19 cellular contexts compared by ENCODE assay signal in the genomic region with DNA sequence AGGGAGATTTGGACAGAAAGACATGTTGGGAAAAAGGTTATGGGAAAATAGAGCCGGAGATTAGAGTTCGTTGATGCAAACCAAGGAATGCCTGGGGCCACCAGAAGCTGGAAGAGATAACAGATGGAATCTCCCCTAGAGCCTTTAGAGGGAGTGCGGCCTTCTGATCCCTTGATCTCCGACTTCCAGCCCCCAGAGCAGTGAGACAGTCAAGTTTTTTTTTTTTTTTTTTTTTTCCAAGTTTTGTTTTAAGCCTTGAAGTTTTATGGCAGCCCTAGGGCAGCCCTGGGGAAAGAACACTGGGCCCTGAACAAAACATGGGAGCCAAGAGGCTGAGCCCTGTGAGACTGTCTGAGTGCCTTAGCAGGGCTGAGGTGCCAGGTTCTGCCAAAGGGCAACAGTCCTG. TPM values are rescaled to one million over a fixed set of nuclear protein-coding genes. Genes with fewer than 3 reads are reported as not detected.
DNase-seq lines count a peak whose midpoint lies in the region; ATAC-seq, FAIRE-seq and TF ChIP-seq lines count a peak whose summit lies in the region.
"Had no signal": no experiment of that assay in that cellular context is flagged by ENCODE, and none has a peak within 500 bp of the region (broad histone marks: within the 10 kb centered on the region; RNA-seq: fewer than 3 reads in every experiment).

No MANE protein-coding gene starts in this region.

- no peak overlapping the region for H3K27ac ChIP-seq in naive thymus-derived CD4-positive, alpha-beta T cell (ENCODE audit: low read depth, low read length)
- H3K27ac ChIP-seq: lower lobe of right lung, pancreas, PC-9 had no signal

- peak overlapping the region; percentile 13 for H3K27ac Mint-ChIP-seq in stimulated activated naive CD8-positive, alpha-beta T cell treated with anti-CD3 and anti-CD28 coated beads, Interleukin-15, Interleukin-2, amounts not matched to agents 100 ng/mL and 50 ng/mL, for 24 hours
- H3K27ac Mint-ChIP-seq in glutamatergic neuron (ENCODE audit: unreplicated experiment), result peak overlapping the region; percentile 0
- H3K27ac Mint-ChIP-seq in naive thymus-derived CD4-positive, alpha-beta T cell, result peak overlapping the region in 7 of 9 donors; percentile 8 to 88 (median 58)
- H3K27ac Mint-ChIP-seq: brain, HFFc6 had no signal

- H3K27me3 Mint-ChIP-seq in stimulated activated naive CD8-positive, alpha-beta T cell treated with anti-CD3 and anti-CD28 coated beads, Interleukin-15, Interleukin-2, amounts not matched to agents 100 ng/mL and 50 ng/mL, for 24 hours, result no peaks in the 10 kb centered on the region
- no peaks in the 10 kb centered on the region for H3K27me3 Mint-ChIP-seq in glutamatergic neuron (ENCODE audit: unreplicated experiment)
- H3K27me3 Mint-ChIP-seq in naive thymus-derived CD4-positive, alpha-beta T cell, result no peaks in the 10 kb centered on the region
- H3K27me3 Mint-ChIP-seq: brain had no signal

- peaks cover 0 to 4% (median 4%) of the 10 kb centered on the region in 3 experiments for H3K9me3 ChIP-seq in naive thymus-derived CD4-positive, alpha-beta T cell (ENCODE audit: control insufficient read depth in 2 of 3, low read length in 3 of 3)
- H3K9me3 ChIP-seq: lower lobe of right lung, pancreas had no signal

- peaks cover 0 to 15% (median 3%) of the 10 kb centered on the region in 3 experiments for H3K36me3 ChIP-seq in naive thymus-derived CD4-positive, alpha-beta T cell (ENCODE audit: control insufficient read depth in 2 of 3, insufficient read depth in 3 of 3, low read length in 3 of 3)
- H3K36me3 ChIP-seq: lower lobe of right lung, pancreas had no signal

- intact Hi-C loops in naive thymus-derived CD4-positive, alpha-beta T cell (cut with micrococcal nuclease), result no loop called here

- no peak overlapping the region for H3K4me3 Mint-ChIP-seq in stimulated activated naive CD8-positive, alpha-beta T cell treated with anti-CD3 and anti-CD28 coated beads, Interleukin-15, Interleukin-2, amounts not matched to agents 100 ng/mL and 50 ng/mL, for 24 hours
- no peak overlapping the region for H3K4me3 Mint-ChIP-seq in glutamatergic neuron (ENCODE audit: unreplicated experiment)
- no peak overlapping the region for H3K4me3 Mint-ChIP-seq in naive thymus-derived CD4-positive, alpha-beta T cell
- H3K4me3 Mint-ChIP-seq: brain, HFFc6 had no signal

- peaks cover 29 to 30% of the 10 kb centered on the region in 2 donors for H3K4me1 ChIP-seq in naive thymus-derived CD4-positive, alpha-beta T cell (ENCODE audit: control insufficient read depth in 2 of 2, insufficient read depth in 2 of 2, low read length in 2 of 2)
- H3K4me1 ChIP-seq: pancreas had no signal

- peaks cover 82% of the 10 kb centered on the region for H3K36me3 Mint-ChIP-seq in stimulated activated naive CD8-positive, alpha-beta T cell treated with anti-CD3 and anti-CD28 coated beads, Interleukin-15, Interleukin-2, amounts not matched to agents 100 ng/mL and 50 ng/mL, for 24 hours (ENCODE audit: low read depth)
- H3K36me3 Mint-ChIP-seq in glutamatergic neuron (ENCODE audit: unreplicated experiment), result no peaks in the 10 kb centered on the region
- H3K36me3 Mint-ChIP-seq in naive thymus-derived CD4-positive, alpha-beta T cell, result peaks cover 8 to 53% (median 41%) of the 10 kb centered on the region in 5 donors

- FAIRE-seq in HTR-8/SVneo (lab: Jason Lieb, UNC), result no peak
- FAIRE-seq: pancreas had no signal

- CTCF ChIA-PET in naive thymus-derived CD4-positive, alpha-beta T cell (lab: Charles Lee), result interaction anchor here (1.0 to 2.1 kb wide), 2 partner anchors 42 to 83 kb away, joined by 4 to 5 read pairs; no protein-coding TSS in a partner anchor

- no peak for DNase-seq in stimulated activated naive CD8-positive, alpha-beta T cell treated with anti-CD3 and anti-CD28 coated beads, Interleukin-15, Interleukin-2, amounts not matched to agents 100 U/mL and 50 U/mL, for 24 hours
- DNase-seq in glutamatergic neuron (no peak), HTR-8/SVneo (ENCODE audit: insufficient read length, low spot score) (no peak), NCI-H1694 treated with DMSO at 0.1 percent for 48 hours (lab: John Stamatoyannopoulos, UW) (no peak)
- DNase-seq in naive thymus-derived CD4-positive, alpha-beta T cell, result no peak
- no peak for DNase-seq in stimulated activated CD4-positive, alpha-beta T cell treated with anti-CD3 and anti-CD28 coated beads, Interleukin-2, amount 100 ng/mL, for 48 hours
- DNase-seq: ACHN, activated gamma-delta T cell treated with Interleukin-2 at 50 U/mL for 16 hours, COR-L47, HFFc6, lower lobe of right lung, NCI-H1930, NCI-H526, pancreas, PC-9 had no signal

- POLR2A ChIA-PET in naive thymus-derived CD4-positive, alpha-beta T cell (lab: Charles Lee), result interaction anchor here (0.6 kb wide), 1 partner anchor 1579 kb away, joined by 3 read pairs; no protein-coding TSS in a partner anchor

- no peaks in the 10 kb centered on the region for H3K9me3 Mint-ChIP-seq in stimulated activated naive CD8-positive, alpha-beta T cell treated with anti-CD3 and anti-CD28 coated beads, Interleukin-15, Interleukin-2, amounts not matched to agents 100 ng/mL and 50 ng/mL, for 24 hours
- no peaks in the 10 kb centered on the region for H3K9me3 Mint-ChIP-seq in glutamatergic neuron (ENCODE audit: unreplicated experiment)
- peaks cover 0 to 9% (median 3%) of the 10 kb centered on the region in 11 donors for H3K9me3 Mint-ChIP-seq in naive thymus-derived CD4-positive, alpha-beta T cell
- H3K9me3 Mint-ChIP-seq: HFFc6 had no signal

- no peak overlapping the region for H3K4me3 ChIP-seq in naive thymus-derived CD4-positive, alpha-beta T cell (ENCODE audit: low read length)
- H3K4me3 ChIP-seq: lower lobe of right lung, pancreas, PC-9 had no signal

- H3K27me3 ChIP-seq in naive thymus-derived CD4-positive, alpha-beta T cell (ENCODE audit: control insufficient read depth in 2 of 2, insufficient read depth in 2 of 2, low read length in 2 of 2), result no peaks in the 10 kb centered on the region
- H3K27me3 ChIP-seq: pancreas had no signal

- H3K4me1 Mint-ChIP-seq in stimulated activated naive CD8-positive, alpha-beta T cell treated with anti-CD3 and anti-CD28 coated beads, Interleukin-15, Interleukin-2, amounts not matched to agents 100 ng/mL and 50 ng/mL, for 24 hours (ENCODE audit: low read depth), result peaks cover 82% of the 10 kb centered on the region
- H3K4me1 Mint-ChIP-seq in glutamatergic neuron (ENCODE audit: low read depth, unreplicated experiment), result peaks cover 23% of the 10 kb centered on the region
- peaks cover 49 to 83% (median 71%) of the 10 kb centered on the region in 7 donors for H3K4me1 Mint-ChIP-seq in naive thymus-derived CD4-positive, alpha-beta T cell

- TF ChIP-seq CTCF in glutamatergic neuron (IDR thresholded peaks at IDR 0.05; ENCODE audit: partially characterized antibody, unreplicated experiment), result no peak

- ATAC-seq in stimulated activated naive CD8-positive, alpha-beta T cell treated with anti-CD3 and anti-CD28 coated beads, Interleukin-15, Interleukin-2, amounts not matched to agents 100 U/mL and 50 U/mL, for 24 hours, result no peak
- no peak for ATAC-seq in naive thymus-derived CD4-positive, alpha-beta T cell
- no peak for ATAC-seq in GM21576 (IDR thresholded peaks at IDR 0.05; ENCODE audit: unreplicated experiment)
- ATAC-seq: lower lobe of right lung, pancreas had no signal

RNA-seq across cellular contexts. Expression of a gene that starts 6.5 kb away (rescaled TPM):
- 67.6 TPM for total RNA-seq in glutamatergic neuron (ENCODE audit: unreplicated experiment)
- 100 to 1,000 TPM in 4 of 5 experiments, 10 to 100 TPM in 1; 61.6 to 252 (median 213) TPM for total RNA-seq in naive thymus-derived CD4-positive, alpha-beta T cell
- 10 to 100 TPM; 25.8 to 41.0 TPM for polyA plus RNA-seq in naive thymus-derived CD4-positive, alpha-beta T cell

RNA-seq across cellular contexts. Expression of a gene that starts 53.2 kb away (rescaled TPM):
- total RNA-seq in glutamatergic neuron (ENCODE audit: unreplicated experiment), result not detected
- total RNA-seq in naive thymus-derived CD4-positive, alpha-beta T cell, result under 1 TPM in 3 of 5 experiments, not detected in 2; 0.05 to 0.65 (median 0.10) TPM
- polyA plus RNA-seq in naive thymus-derived CD4-positive, alpha-beta T cell, result not detected
- total RNA-seq: fibroblast of lung, HFFc6, lower lobe of right lung, pancreas, PC-9 had no signal
- polyA plus RNA-seq: fibroblast of lung, pancreas had no signal

Comparison
In these comparisons a context has a peak if more than half of its experiments do, and no peak if none do; other contexts are left out.
1. H3K27ac Mint-ChIP-seq: peak in every context shown above with its lines; median percentile 58 in naive thymus-derived CD4-positive, alpha-beta T cell; 13 in stimulated activated naive CD8-positive, alpha-beta T cell treated with anti-CD3 and anti-CD28 coated beads, Interleukin-15, Interleukin-2, amounts not matched to agents 100 ng/mL and 50 ng/mL, for 24 hours; 0 in glutamatergic neuron.